Comparison of ENCODE assay signal across 8 cellular contexts in the genomic region with DNA sequence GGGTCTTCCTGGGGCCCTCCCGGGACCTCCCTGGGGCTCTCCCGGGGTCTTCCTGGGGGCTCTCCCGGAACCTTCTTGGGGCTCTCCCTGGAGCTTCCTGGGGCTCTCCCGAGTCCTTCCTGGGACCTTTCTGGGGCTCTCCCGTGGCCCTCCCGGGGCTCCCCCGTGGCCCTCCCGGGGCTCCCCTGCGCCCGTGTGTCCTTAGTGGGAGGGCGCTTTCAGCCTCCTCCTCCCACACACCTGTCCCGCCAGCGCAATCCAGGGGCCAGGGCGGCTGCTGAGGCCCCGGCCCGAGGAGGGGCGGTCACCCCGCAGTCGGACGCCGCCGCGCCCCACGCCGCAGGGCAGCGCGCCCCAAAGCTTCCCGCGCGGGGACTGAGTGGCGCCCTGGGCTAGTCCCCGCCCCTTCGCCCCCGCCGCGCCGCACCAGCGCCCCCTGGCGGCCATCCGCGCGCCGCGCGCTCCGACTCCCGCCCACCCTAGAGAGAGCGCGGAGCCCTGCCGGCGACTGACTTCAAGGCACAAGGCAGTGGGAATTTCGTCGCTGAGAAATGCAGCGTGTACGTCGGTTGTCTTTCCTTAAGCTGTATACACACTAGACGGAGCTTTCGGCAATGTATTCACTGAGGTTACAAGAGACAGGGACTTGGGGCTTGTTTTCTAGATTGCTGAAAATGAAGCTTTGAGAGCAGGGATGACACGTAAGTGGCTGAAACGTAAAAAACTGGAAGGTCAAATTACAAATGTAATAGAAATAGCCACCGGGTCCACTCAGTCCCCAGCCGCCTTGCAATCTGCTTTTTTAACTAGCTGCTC. TPM values are rescaled to one million over a fixed set of nuclear protein-coding genes. Genes with fewer than 3 reads are reported as not detected.
DNase-seq lines count a peak whose midpoint lies in the region; ATAC-seq, FAIRE-seq and TF ChIP-seq lines count a peak whose summit lies in the region.

No MANE protein-coding gene starts in this region.

- peak; percentile 80 for ATAC-seq in HG02938 (IDR thresholded peaks at IDR 0.05; ENCODE audit: unreplicated experiment)

- TF ChIP-seq CTCF in 22Rv1 (IDR thresholded peaks at IDR 0.05) = peak; percentile 100
- peak; percentile 87 for TF ChIP-seq CTCF in GM13977 (IDR thresholded peaks at IDR 0.05; ENCODE audit: extremely low read depth, insufficient read depth, missing control alignments)
- peak; percentile 65 for TF ChIP-seq CTCF in WI38 (IDR thresholded peaks at IDR 0.05; ENCODE audit: low read depth, low read length)
- TF ChIP-seq CTCF in bronchial epithelial cell (IDR thresholded peaks at IDR 0.05; ENCODE audit: insufficient read depth, low read length, severe bottlenecking) = peak; percentile 74

- H3K4me3 ChIP-seq in WI38 (ENCODE audit: low read depth, low read length) (peak overlapping the region; percentile 50), bronchial epithelial cell (ENCODE audit: low read depth, low read length) (no peak overlapping the region)

- FAIRE-seq in bronchial epithelial cell (lab: Jason Lieb, UNC) = no peak

- in situ Hi-C loops in GM13977 (cut with MboI; ENCODE audit: low pct_unique_long_range_greater_than_20kb, low sequenced_read_pairs, unreplicated experiment) = loop anchor here (25.0 kb wide), 1 partner anchor 408 kb away; no protein-coding TSS in a partner anchor

- H3K36me3 ChIP-seq in bronchial epithelial cell (ENCODE audit: control insufficient read depth, insufficient read depth, low read length) = no peaks in the 10 kb centered on the region

- H3K27ac ChIP-seq in 22Rv1 = no peak overlapping the region

- DNase-seq in GM13977 (ENCODE audit: low spot score) = peak; percentile 90
- peak; percentile 51 for DNase-seq in NCI-H2029 (lab: John Stamatoyannopoulos, UW)
- DNase-seq in bronchial epithelial cell (ENCODE audit: low read depth) = peak; percentile 21
- peak; percentile 87 for DNase-seq in islet precursor cell
- DNase-seq in stimulated activated CD4-positive, alpha-beta T cell treated with anti-CD3 and anti-CD28 coated beads, Interleukin-15, amount 100 ng/mL, for 1 hour (ENCODE audit: low read depth in 1 of 2, low spot score in 1 of 2) = peak; percentile 73 to 83

- peaks cover 2% of the 10 kb centered on the region for H3K27me3 ChIP-seq in bronchial epithelial cell (ENCODE audit: control insufficient read depth, insufficient read depth, low read length)

RNA-seq across cellular contexts. Expression of a gene that starts 47.1 kb away (rescaled TPM):
- 14.2 and 36.6 TPM in 2 replicates for total RNA-seq in bronchial epithelial cell

Comparison
In these comparisons a context has a peak if more than half of its experiments do, and no peak if none do; other contexts are left out.
1. DNase-seq: peak in every context shown above with its lines; median percentile 90 in GM13977; 87 in islet precursor cell; 78 in stimulated activated CD4-positive, alpha-beta T cell treated with anti-CD3 and anti-CD28 coated beads, Interleukin-15, amount 100 ng/mL, for 1 hour; 51 in NCI-H2029; 21 in bronchial epithelial cell.